In the genomic region with DNA sequence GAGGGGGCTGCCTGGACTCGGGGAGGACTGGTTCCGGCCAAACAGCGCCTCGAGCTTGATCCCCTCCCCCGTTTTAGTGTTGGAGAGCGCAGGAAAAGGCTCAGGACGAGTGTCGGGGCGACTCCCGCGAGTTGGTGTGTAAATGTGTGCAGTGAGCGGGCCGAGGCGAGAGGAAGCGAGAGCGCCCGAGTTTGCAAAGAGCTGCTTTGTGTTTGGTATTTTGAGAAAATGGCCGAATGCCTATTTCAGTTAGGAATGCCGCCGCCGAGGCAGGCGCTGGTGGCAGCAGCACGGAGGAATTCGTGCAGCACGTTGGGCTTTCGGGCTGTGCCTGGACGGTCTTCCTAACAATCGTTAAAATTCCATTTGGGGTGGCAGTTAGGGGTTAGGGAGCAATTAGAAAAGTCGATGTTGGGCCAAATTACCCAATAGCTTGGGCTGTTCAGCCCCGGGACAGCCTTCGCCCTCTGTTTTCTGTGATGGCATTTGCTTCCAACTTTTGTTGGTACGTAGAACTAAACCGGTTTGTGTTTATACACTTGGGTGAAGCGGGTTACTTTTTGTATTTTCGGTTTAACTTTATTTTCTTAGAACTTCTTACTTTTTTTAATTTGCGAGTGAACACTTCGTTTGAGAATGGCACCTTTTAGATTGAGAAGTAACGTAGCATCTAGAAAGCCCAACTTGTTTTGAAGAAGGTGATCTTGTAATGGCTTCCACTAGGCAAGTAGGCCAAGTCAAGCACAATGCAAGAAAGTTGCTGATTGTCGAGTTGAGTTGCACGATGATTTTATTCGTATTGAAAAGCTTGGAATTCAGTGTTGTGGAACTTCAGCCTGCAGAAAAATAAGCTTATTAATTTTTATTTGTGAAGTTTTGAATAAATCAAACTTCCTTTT, we compare ENCODE assay signal across 8 cellular contexts. TPM values are rescaled to one million over a fixed set of nuclear protein-coding genes. Genes with fewer than 3 reads are reported as not detected.
DNase-seq lines count a peak whose midpoint lies in the region; TF ChIP-seq lines count a peak whose summit lies in the region.

No MANE protein-coding gene starts in this region.

- H3K27me3 Mint-ChIP-seq in mesothelial cell of epicardium (ENCODE audit: low read depth): peaks cover 11% of the 10 kb centered on the region

- no peaks in the 10 kb centered on the region for H3K9me3 ChIP-seq in MG63

- DNase-seq in activated CD4-positive, CD25-positive, alpha-beta regulatory T cell (lab: John Stamatoyannopoulos, UW): peak in 3 of 4 experiments; percentile 22 to 37 (median 36)
- DNase-seq in activated CD4-positive, CD25-positive, alpha-beta regulatory T cell treated with anti-CD3 and anti-CD28 coated beads, Interleukin-2, amount 50 U/mL, for 72 hours: no peak
- no peak for DNase-seq in HFF-Myc (ENCODE audit: extremely low read depth, low read depth)
- peak; percentile 45 for DNase-seq in MG63
- peak; percentile 44 for DNase-seq in activated CD4-positive, alpha-beta T cell treated with anti-CD3 and anti-CD28 coated beads, Interleukin-2, amount 50 U/mL, for 1 hour
- DNase-seq in epithelial cell of esophagus (ENCODE audit: low read depth): peak; percentile 58
- DNase-seq in mesothelial cell of epicardium (ENCODE audit: low spot score in 2 of 2, unreplicated experiment in 2 of 2): peak; percentile 30 to 73
- peak; percentile 21 for DNase-seq in stromal cell of bone marrow (ENCODE audit: low read depth)

- no peak for TF ChIP-seq CTCF in HFF-Myc (IDR thresholded peaks at IDR 0.05; ENCODE audit: low read depth, low read length, missing control alignments)
- no peak for TF ChIP-seq CTCF in epithelial cell of esophagus (IDR thresholded peaks at IDR 0.05; ENCODE audit: insufficient read depth, low read depth, low read length, missing control alignments)
- TF ChIP-seq CTCF in mesothelial cell of epicardium (IDR thresholded peaks at IDR 0.05; ENCODE audit: unreplicated experiment): no peak

- no peaks in the 10 kb centered on the region for H3K27me3 ChIP-seq in MG63

- H3K9me3 Mint-ChIP-seq in mesothelial cell of epicardium: no peaks in the 10 kb centered on the region

- peaks cover 5% of the 10 kb centered on the region; the same call in 1 of the 2 replicates for H3K36me3 ChIP-seq in MG63

- H3K27ac Mint-ChIP-seq in mesothelial cell of epicardium: peak overlapping the region; percentile 99

- H3K4me3 ChIP-seq in HFF-Myc (replicated peaks; ENCODE audit: low read depth, low read length) (peak overlapping the region; percentile 86), MG63 (peak overlapping the region; percentile 72), epithelial cell of esophagus (ENCODE audit: low read length) (peak overlapping the region; percentile 83)

- H3K36me3 Mint-ChIP-seq in mesothelial cell of epicardium: peaks cover 4% of the 10 kb centered on the region

- H3K4me1 Mint-ChIP-seq in mesothelial cell of epicardium: peaks cover 33% of the 10 kb centered on the region

- H3K4me3 Mint-ChIP-seq in mesothelial cell of epicardium: peak overlapping the region; percentile 94

RNA-seq across cellular contexts. Expression of a gene that starts 1.6 kb away (rescaled TPM):
- 12.3 and 22.6 TPM in 2 replicates for total RNA-seq in MG63 (2014; rRNA removed; shearing (Covaris generic); ENCODE audit: low replicate concordance)
- total RNA-seq in mesothelial cell of epicardium: 81.9 to 88.3 TPM (median 86.8 TPM) in 3 replicates

Comparison
In these comparisons a context has a peak if more than half of its experiments do, and no peak if none do; other contexts are left out.
1. DNase-seq: peak in activated CD4-positive, CD25-positive, alpha-beta regulatory T cell (3 of 4), MG63 (single experiment), activated CD4-positive, alpha-beta T cell treated with anti-CD3 and anti-CD28 coated beads, Interleukin-2, amount 50 U/mL, for 1 hour (single experiment), epithelial cell of esophagus (single experiment), mesothelial cell of epicardium (2 of 2) and stromal cell of bone marrow (single experiment); none in activated CD4-positive, CD25-positive, alpha-beta regulatory T cell treated with anti-CD3 and anti-CD28 coated beads, Interleukin-2, amount 50 U/mL, for 72 hours (single experiment) and HFF-Myc (single experiment).
2. Peak in every context shown above with its lines, with median percentiles within 50 percentile points of each other: H3K4me3 ChIP-seq.